16 cellular contexts compared by ENCODE assay signal in the genomic region with DNA sequence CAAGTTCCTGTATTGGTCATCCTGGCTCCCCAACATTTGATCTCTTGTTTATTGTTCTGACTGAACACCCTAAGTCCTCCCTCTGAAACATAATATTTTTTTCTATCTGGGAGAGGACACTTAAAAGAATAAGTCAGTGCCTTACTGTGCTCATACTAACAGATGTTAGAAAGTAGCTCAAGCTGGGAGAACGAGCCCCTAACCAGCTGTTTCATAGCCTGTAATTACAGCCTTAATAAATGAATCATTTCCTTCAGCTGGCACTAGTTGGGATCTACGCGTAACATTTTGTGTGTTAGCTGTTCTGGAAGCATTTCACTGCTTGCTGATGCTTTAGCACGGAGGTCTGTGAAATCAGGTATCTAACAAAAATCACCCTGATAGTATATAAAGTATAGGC.
DNase-seq lines count a peak whose midpoint lies in the region; FAIRE-seq and TF ChIP-seq lines count a peak whose summit lies in the region.
"Had no signal": no experiment of that assay in that cellular context is flagged by ENCODE, and none has a peak within 500 bp of the region (broad histone marks: within the 10 kb centered on the region; RNA-seq: fewer than 3 reads in every experiment).

No MANE protein-coding gene starts in this region.

- H3K4me1 ChIP-seq in keratinocyte (ENCODE audit: control insufficient read depth, extremely low read depth, insufficient read depth, low read length) (peaks cover 8% of the 10 kb centered on the region), esophagus squamous epithelium (no peaks in the 10 kb centered on the region)
- H3K4me1 ChIP-seq: left lung had no signal

- no peak overlapping the region for H3K9ac ChIP-seq in keratinocyte (ENCODE audit: control insufficient read depth, extremely low read depth, insufficient read depth, low read length)

- FAIRE-seq in keratinocyte (lab: Jason Lieb, UNC), result peak; percentile 48
- FAIRE-seq: colon had no signal

- 25 to 30% methylated on average over 4 of the region's 4 CpGs for WGBS in esophagus squamous epithelium, 2 donors

- H2AFZ ChIP-seq in keratinocyte (ENCODE audit: control insufficient read depth, low read length), result peak overlapping the region; percentile 15

- dilution Hi-C loops in keratinocyte (cut with MboI; ENCODE audit: extremely low pct_ligation_motif_present, low sequenced_read_pairs), result no loop called here

- peaks cover 4% of the 10 kb centered on the region; the same call in 1 of the 2 replicates for H3K27me3 ChIP-seq in MG63
- H3K27me3 ChIP-seq in keratinocyte (ENCODE audit: control insufficient read depth, extremely low read depth, insufficient read depth, low read length), result no peaks in the 10 kb centered on the region
- H3K27me3 ChIP-seq in esophagus squamous epithelium, result no peaks in the 10 kb centered on the region
- no peaks in the 10 kb centered on the region for H3K27me3 ChIP-seq in dorsolateral prefrontal cortex
- H3K27me3 ChIP-seq: left lung had no signal

- H3K4me3 ChIP-seq in MG63 (no peak overlapping the region), astrocyte of the spinal cord (ENCODE audit: low read depth, low read length) (no peak overlapping the region), keratinocyte (ENCODE audit: control insufficient read depth in 2 of 3, extremely low read depth in 1 of 3, insufficient read depth in 2 of 3, low read depth in 1 of 3, low read length in 3 of 3) (no peak overlapping the region), esophagus squamous epithelium (no peak overlapping the region), dorsolateral prefrontal cortex (peak overlapping the region in 4 of 59 donors; percentile 4 to 31 (median 9))
- H3K4me3 ChIP-seq: left lung, skin epidermis had no signal

- H3K9me3 ChIP-seq in MG63, result 0 out of 2 replicates have a peak, but pooled peaks cover 3% of the 10 kb centered on the region
- H3K9me3 ChIP-seq in keratinocyte (ENCODE audit: control insufficient read depth, low read depth, low read length), result no peaks in the 10 kb centered on the region
- no peaks in the 10 kb centered on the region for H3K9me3 ChIP-seq in esophagus squamous epithelium
- H3K9me3 ChIP-seq: left lung had no signal

- H4K20me1 ChIP-seq in keratinocyte (ENCODE audit: control insufficient read depth, extremely low read depth, insufficient read depth, low read length), result no peaks in the 10 kb centered on the region

- H3K9me1 ChIP-seq in keratinocyte (ENCODE audit: control insufficient read depth, extremely low read depth, insufficient read depth, low read length), result no peaks in the 10 kb centered on the region

- no peaks in the 10 kb centered on the region for H3K36me3 ChIP-seq in MG63
- no peaks in the 10 kb centered on the region for H3K36me3 ChIP-seq in keratinocyte (ENCODE audit: control insufficient read depth in 2 of 2, extremely low read depth in 1 of 2, insufficient read depth in 2 of 2, low read length in 2 of 2)
- no peaks in the 10 kb centered on the region for H3K36me3 ChIP-seq in esophagus squamous epithelium
- H3K36me3 ChIP-seq: left lung had no signal

- in situ Hi-C loops in astrocyte of the spinal cord (cut with HindIII; ENCODE audit: low sequenced_read_pairs), result no loop called here

- H3K4me2 ChIP-seq in keratinocyte (ENCODE audit: control insufficient read depth, extremely low read depth, insufficient read depth, low read depth, low read length), result peak overlapping the region; percentile 1

- TF ChIP-seq CTCF in astrocyte of the spinal cord (IDR thresholded peaks at IDR 0.05; ENCODE audit: low read depth, low read length) (no peak), keratinocyte (optimal IDR thresholded peaks at IDR 0.05 in 1 of 3, IDR thresholded peaks at IDR 0.05 in 1 of 3, conservative IDR thresholded peaks at IDR 0.05 in 1 of 3; ENCODE audit: extremely low read depth in 1 of 3, insufficient read depth in 2 of 3, low read length in 3 of 3) (no peak), esophagus squamous epithelium (IDR thresholded peaks at IDR 0.05) (no peak), dorsolateral prefrontal cortex (IDR thresholded peaks at IDR 0.05 in 54 of 56, conservative IDR thresholded peaks at IDR 0.05 in 2 of 56; ENCODE audit: low read depth in 1 of 56, partially characterized antibody in 56 of 56) (no peak)

- intact Hi-C loops in esophagus squamous epithelium (cut with DNase I) (no loop called here), dorsolateral prefrontal cortex (cut with DNase I) (no loop called here)

- TF ChIP-seq POLR2A in esophagus squamous epithelium (IDR thresholded peaks at IDR 0.05), result no peak

- H3K79me2 ChIP-seq in keratinocyte (ENCODE audit: control insufficient read depth, insufficient read depth, low read length), result no peaks in the 10 kb centered on the region

- H3K27ac ChIP-seq in keratinocyte (ENCODE audit: control insufficient read depth, insufficient read depth, low read length) (no peak overlapping the region), esophagus squamous epithelium (no peak overlapping the region), dorsolateral prefrontal cortex (peak overlapping the region in 1 of 59 donors; percentile 13)
- H3K27ac ChIP-seq: left lung, skin epidermis, VCaP had no signal

- DNase-seq in DMS 273 (lab: John Stamatoyannopoulos, UW; ENCODE audit: unreplicated experiment) (peak; percentile 80), MG63 (peak; percentile 26), astrocyte of the spinal cord (ENCODE audit: low read depth, low spot score) (peak; percentile 63), keratinocyte (ENCODE audit: low read depth, low spot score) (no peak), LoVo (ENCODE audit: low spot score) (no peak), esophagus squamous epithelium (lab: John Stamatoyannopoulos, UW) (no peak), AG08396 (ENCODE audit: low spot score) (no peak), dorsolateral prefrontal cortex (no peak)
- DNase-seq: activated naive CD4-positive, alpha-beta T cell treated with anti-CD3 and anti-CD28 coated beads, Interleukin-2, amount 10 ng/mL, durations not matched to agents 7 days and 5 days; CD8-positive, alpha-beta T cell; left lung; NK-92 treated with Interleukin-12 subunit alpha and Interleukin-12 subunit beta, amount 100 ng/mL, for 24 hours; substantia nigra had no signal

Comparison
In these comparisons a context has a peak if more than half of its experiments do, and no peak if none do; other contexts are left out.
1. DNase-seq: peak in DMS 273 (single experiment), MG63 (single experiment) and astrocyte of the spinal cord (single experiment); none in keratinocyte (single experiment), LoVo (single experiment), esophagus squamous epithelium (single experiment), AG08396 (single experiment) and dorsolateral prefrontal cortex (0 of 10).